In genomic region chr7:155782466-155782865, GRCh38 we compare ENCODE assay signal across 17 cellular contexts. TPM values are rescaled to one million over a fixed set of nuclear protein-coding genes. Genes with fewer than 3 reads are reported as not detected.
DNase-seq lines count a peak whose midpoint lies in the region; ATAC-seq and TF ChIP-seq lines count a peak whose summit lies in the region.
"Had no signal": no experiment of that assay in that cellular context is flagged by ENCODE, and none has a peak within 500 bp of the region (broad histone marks: within the 10 kb centered on the region; RNA-seq: fewer than 3 reads in every experiment).

No MANE protein-coding gene starts in this region.

- peaks cover 8% of the 10 kb centered on the region; the same call in 1 of the 2 replicates for H3K36me3 Mint-ChIP-seq in WTC11

- H3K36me3 ChIP-seq in spleen: peaks cover 0 to 76% (median 58%) of the 10 kb centered on the region in 6 donors

- TF ChIP-seq POLR2A in spleen (IDR thresholded peaks at IDR 0.05): no peak

- no peak overlapping the region for H3K4me3 Mint-ChIP-seq in WTC11
- H3K4me3 Mint-ChIP-seq: CD8-positive, alpha-beta memory T cell had no signal

- intact Hi-C loops in spleen (cut with DNase I; ENCODE audit: low total_unique reads): no loop called here

- H3K4me1 Mint-ChIP-seq in WTC11: peaks cover 21% of the 10 kb centered on the region

- no peak for ATAC-seq in WTC11
- ATAC-seq in foreskin keratinocyte: no peak
- no peak for ATAC-seq in GM21381 (IDR thresholded peaks at IDR 0.05; ENCODE audit: unreplicated experiment)
- ATAC-seq: HCT116 had no signal

- H3K4me1 ChIP-seq in spleen (peaks cover 3 to 14% (median 7%) of the 10 kb centered on the region in 6 donors), foreskin keratinocyte (no peaks in the 10 kb centered on the region)

- TF ChIP-seq CTCF in WTC11 (IDR thresholded peaks at IDR 0.05) (no peak), spleen (IDR thresholded peaks at IDR 0.05 in 8 of 11, conservative IDR thresholded peaks at IDR 0.05 in 3 of 11) (no peak), foreskin keratinocyte (conservative IDR thresholded peaks at IDR 0.05) (no peak)

- DNase-seq in activated effector memory CD4-positive, alpha-beta T cell treated with anti-CD3 and anti-CD28 coated beads, Interleukin-2, amount 50 U/mL, for 16 hours: peak; percentile 39
- DNase-seq in activated effector memory CD4-positive, alpha-beta T cell treated with Interleukin-2 at 50 U/mL for 16 hours: no peak
- no peak for DNase-seq in WTC11 (ENCODE audit: low spot score)
- peak; percentile 66 for DNase-seq in spleen
- DNase-seq in foreskin keratinocyte: no peak
- no peak for DNase-seq in amniotic stem cell (lab: John Stamatoyannopoulos, UW)
- DNase-seq: AML-193; Caco-2; CD8-positive, alpha-beta memory T cell; DND-41; GDM1; GM23248 had no signal

- POLR2A ChIA-PET in WTC11 (lab: Charles Lee): no interaction called here

- CTCF ChIA-PET in WTC11 (lab: Charles Lee): no interaction called here

- H3K27me3 ChIP-seq in layer of hippocampus (ENCODE audit: control insufficient read depth, insufficient read depth, low read length): peaks cover 2% of the 10 kb centered on the region
- H3K27me3 ChIP-seq in spleen (replicated peaks in 1 of 7): peaks cover 0 to 14% (median 8%) of the 10 kb centered on the region in 7 donors
- H3K27me3 ChIP-seq in foreskin keratinocyte: peaks cover 5% of the 10 kb centered on the region

- H3K27me3 Mint-ChIP-seq in WTC11 (ENCODE audit: low read depth): peaks cover 17% of the 10 kb centered on the region

- H3K27ac ChIP-seq in layer of hippocampus (ENCODE audit: low read depth, low read length) (peak overlapping the region; percentile 3), spleen (no peak overlapping the region), foreskin keratinocyte (no peak overlapping the region)
- H3K27ac ChIP-seq: 22Rv1, BLaER1, GM23248 had no signal

- peak overlapping the region; percentile 63; the same call in 1 of the 2 replicates for H3K27ac Mint-ChIP-seq in WTC11
- H3K27ac Mint-ChIP-seq: CD8-positive, alpha-beta memory T cell had no signal

- H3K9me3 Mint-ChIP-seq in WTC11: no peaks in the 10 kb centered on the region
- H3K9me3 Mint-ChIP-seq: CD8-positive, alpha-beta memory T cell had no signal

- WGBS in spleen, 5 donors: 89 to 98% (median 90%) methylated on average over 10 of the region's 10 CpGs

- no peaks in the 10 kb centered on the region for H3K9me3 ChIP-seq in spleen
- H3K9me3 ChIP-seq: Caco-2 had no signal

- no peak overlapping the region for H3K4me3 ChIP-seq in spleen
- H3K4me3 ChIP-seq: BLaER1, GM23248 had no signal

TF ChIP-seq in WTC11, 78 proteins besides CTCF, POLR2A, EP300 and RAD21:
- no peak for TF ChIP-seq PRDM15 (CRISPR knock-in tag; IDR thresholded peaks at IDR 0.05)
- no peak for TF ChIP-seq ZNF423 (CRISPR knock-in tag; IDR thresholded peaks at IDR 0.05)
- TF ChIP-seq IRF1 (CRISPR knock-in tag; IDR thresholded peaks at IDR 0.05): no peak
- no peak for TF ChIP-seq ZNF263 (CRISPR knock-in tag; IDR thresholded peaks at IDR 0.05; ENCODE audit: low read depth)
- TF ChIP-seq MXD4 (CRISPR knock-in tag; IDR thresholded peaks at IDR 0.05; ENCODE audit: borderline replicate concordance): no peak

RNA-seq across cellular contexts. Expression of gene SHH, which starts 29.8 kb away (rescaled TPM):
- total RNA-seq in WTC11 (2021): 0.05 to 0.37 TPM (median 0.26 TPM) in 3 replicates
- not detected for total RNA-seq in spleen
- polyA plus RNA-seq in spleen: not detected
- total RNA-seq in foreskin keratinocyte: 0.11 TPM in 1 of 2 replicates, not detected in the other
- 0.01 and 0.06 TPM in 2 replicates for polyA plus RNA-seq in foreskin keratinocyte
- total RNA-seq: CD8-positive, alpha-beta memory T cell; GM23248 had no signal
- polyA plus RNA-seq: CD8-positive, alpha-beta memory T cell; GM23248 had no signal

Comparison
In these comparisons a context has a peak if more than half of its experiments do, and no peak if none do; other contexts are left out.
1. DNase-seq: peak in activated effector memory CD4-positive, alpha-beta T cell treated with anti-CD3 and anti-CD28 coated beads, Interleukin-2, amount 50 U/mL, for 16 hours (single experiment) and spleen (single experiment); none in activated effector memory CD4-positive, alpha-beta T cell treated with Interleukin-2 at 50 U/mL for 16 hours (single experiment), WTC11 (single experiment), foreskin keratinocyte (0 of 2) and amniotic stem cell (single experiment).